In the genomic region with DNA sequence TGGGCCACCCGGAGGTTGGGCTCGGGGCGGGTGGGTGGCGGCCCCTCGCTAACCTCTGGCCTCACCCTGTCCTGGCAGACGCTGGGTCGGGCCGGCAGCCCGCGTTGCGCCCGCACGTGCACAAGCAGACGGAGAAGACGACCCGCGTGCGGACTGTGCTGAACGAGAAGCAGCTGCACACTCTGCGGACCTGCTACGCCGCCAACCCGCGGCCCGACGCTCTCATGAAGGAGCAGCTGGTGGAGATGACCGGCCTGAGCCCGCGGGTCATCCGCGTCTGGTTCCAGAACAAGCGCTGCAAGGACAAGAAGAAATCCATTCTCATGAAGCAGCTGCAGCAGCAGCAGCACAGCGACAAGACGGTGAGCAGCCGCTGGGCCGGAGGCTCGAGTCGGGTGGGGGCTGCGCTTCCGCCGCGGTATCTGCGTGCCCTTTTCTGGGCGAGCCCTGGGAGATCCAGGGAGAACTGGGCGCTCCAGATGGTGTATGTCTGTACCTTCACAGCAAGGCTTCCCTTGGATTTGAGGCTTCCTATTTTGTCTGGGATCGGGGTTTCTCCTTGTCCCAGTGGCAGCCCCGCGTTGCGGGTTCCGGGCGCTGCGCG, we compare ENCODE assay signal across 8 cellular contexts. TPM values are rescaled to one million over a fixed set of nuclear protein-coding genes. Genes with fewer than 3 reads are reported as not detected.
DNase-seq lines count a peak whose midpoint lies in the region; ATAC-seq and TF ChIP-seq lines count a peak whose summit lies in the region.

No MANE protein-coding gene starts in this region.

- no peaks in the 10 kb centered on the region; the same call in 1 of the 2 replicates for H3K27me3 ChIP-seq in GM06990 (replicated peaks; ENCODE audit: control insufficient read depth, insufficient read depth, low read length)
- peaks cover 96% of the 10 kb centered on the region for H3K27me3 ChIP-seq in effector memory CD4-positive, alpha-beta T cell (replicated peaks; ENCODE audit: control insufficient read depth, insufficient read depth, low read length, poor library complexity, severe bottlenecking)

- no peak for TF ChIP-seq CTCF in GM06990 (IDR thresholded peaks at IDR 0.05; ENCODE audit: insufficient read depth, low read length, poor library complexity, severe bottlenecking)

- no peak overlapping the region for H3K27ac Mint-ChIP-seq in natural killer cell treated with Interleukin-12 subunit alpha and Interleukin-12 subunit beta and Interleukin-15 and Interleukin-18, amount 100 ng/mL, for 72 hours

- peak overlapping the region; percentile 93 for H3K4me3 Mint-ChIP-seq in natural killer cell treated with Interleukin-12 subunit alpha and Interleukin-12 subunit beta and Interleukin-15 and Interleukin-18, amount 100 ng/mL, for 72 hours

- no peak overlapping the region for H3K27ac ChIP-seq in effector memory CD4-positive, alpha-beta T cell (ENCODE audit: insufficient read depth, low read length, poor library complexity, severe bottlenecking)

- peaks cover 9% of the 10 kb centered on the region for H3K36me3 Mint-ChIP-seq in natural killer cell treated with Interleukin-12 subunit alpha and Interleukin-12 subunit beta and Interleukin-15 and Interleukin-18, amount 100 ng/mL, for 72 hours

- peak overlapping the region; percentile 67 for H3K4me3 ChIP-seq in GM06990 (replicated peaks; ENCODE audit: low read depth, low read length)
- H3K4me3 ChIP-seq in effector memory CD4-positive, alpha-beta T cell (ENCODE audit: insufficient read depth, low read depth, low read length, poor library complexity, severe bottlenecking) = peak overlapping the region; percentile 59

- H3K27me3 Mint-ChIP-seq in natural killer cell treated with Interleukin-12 subunit alpha and Interleukin-12 subunit beta and Interleukin-15 and Interleukin-18, amount 100 ng/mL, for 72 hours = peaks cover 58 to 62% of the 10 kb centered on the region in 2 donors

- no peaks in the 10 kb centered on the region for H3K36me3 ChIP-seq in GM06990 (ENCODE audit: control insufficient read depth, insufficient read depth, low read length)
- H3K36me3 ChIP-seq in effector memory CD4-positive, alpha-beta T cell (ENCODE audit: control insufficient read depth, insufficient read depth, low read length) = no peaks in the 10 kb centered on the region

- DNase-seq in GM06990 (ENCODE audit: extremely low read depth, insufficient read length) = peak; percentile 67
- DNase-seq in NCI-H774 (lab: John Stamatoyannopoulos, UW) = peak; percentile 18
- no peak for DNase-seq in effector memory CD4-positive, alpha-beta T cell
- DNase-seq in natural killer cell treated with Interleukin-12 subunit alpha and Interleukin-12 subunit beta and Interleukin-15 and Interleukin-18, amount 100 ng/mL, for 72 hours (ENCODE audit: low spot score) = no peak

- no peaks in the 10 kb centered on the region for H3K9me3 Mint-ChIP-seq in natural killer cell treated with Interleukin-12 subunit alpha and Interleukin-12 subunit beta and Interleukin-15 and Interleukin-18, amount 100 ng/mL, for 72 hours

- H3K4me1 Mint-ChIP-seq in natural killer cell treated with Interleukin-12 subunit alpha and Interleukin-12 subunit beta and Interleukin-15 and Interleukin-18, amount 100 ng/mL, for 72 hours (ENCODE audit: low read depth in 2 of 2) = peaks cover 49 to 52% of the 10 kb centered on the region in 2 donors

- ATAC-seq in natural killer cell treated with Interleukin-12 subunit alpha and Interleukin-12 subunit beta and Interleukin-15 and Interleukin-18, amount 100 ng/mL, for 72 hours = no peak
- ATAC-seq in GM18502 (IDR thresholded peaks at IDR 0.05; ENCODE audit: poor library complexity, unreplicated experiment) (no peak), GM18519 (IDR thresholded peaks at IDR 0.05; ENCODE audit: low FRiP score, unreplicated experiment) (no peak), GM19328 (IDR thresholded peaks at IDR 0.05; ENCODE audit: unreplicated experiment) (no peak), HG02678 (IDR thresholded peaks at IDR 0.05; ENCODE audit: unreplicated experiment) (no peak)

- H3K9me3 ChIP-seq in effector memory CD4-positive, alpha-beta T cell (ENCODE audit: control insufficient read depth, low read length) = no peaks in the 10 kb centered on the region

- H3K4me1 ChIP-seq in effector memory CD4-positive, alpha-beta T cell (ENCODE audit: control insufficient read depth, insufficient read depth, low read length, poor library complexity, severe bottlenecking) = peaks cover 69% of the 10 kb centered on the region

RNA-seq across cellular contexts. Expression of a gene that starts 3.7 kb away (rescaled TPM):
- total RNA-seq in natural killer cell treated with Interleukin-12 subunit alpha and Interleukin-12 subunit beta and Interleukin-15 and Interleukin-18, amount 100 ng/mL, for 72 hours = 1 to 10 TPM in 1 of 2 donors, under 1 TPM in 1; 0.73 to 1.0 TPM

RNA-seq across cellular contexts. Expression of a gene that starts 29.0 kb away (rescaled TPM):
- 100 to 1,000 TPM; 120 to 160 TPM for total RNA-seq in natural killer cell treated with Interleukin-12 subunit alpha and Interleukin-12 subunit beta and Interleukin-15 and Interleukin-18, amount 100 ng/mL, for 72 hours

Comparison
In these comparisons a context has a peak if more than half of its experiments do, and no peak if none do; other contexts are left out.
1. DNase-seq: peak in GM06990 (single experiment) and NCI-H774 (single experiment); none in effector memory CD4-positive, alpha-beta T cell (0 of 3) and natural killer cell treated with Interleukin-12 subunit alpha and Interleukin-12 subunit beta and Interleukin-15 and Interleukin-18, amount 100 ng/mL, for 72 hours (single experiment).